ENCODE assay signal across 14 cellular contexts in the genomic region with DNA sequence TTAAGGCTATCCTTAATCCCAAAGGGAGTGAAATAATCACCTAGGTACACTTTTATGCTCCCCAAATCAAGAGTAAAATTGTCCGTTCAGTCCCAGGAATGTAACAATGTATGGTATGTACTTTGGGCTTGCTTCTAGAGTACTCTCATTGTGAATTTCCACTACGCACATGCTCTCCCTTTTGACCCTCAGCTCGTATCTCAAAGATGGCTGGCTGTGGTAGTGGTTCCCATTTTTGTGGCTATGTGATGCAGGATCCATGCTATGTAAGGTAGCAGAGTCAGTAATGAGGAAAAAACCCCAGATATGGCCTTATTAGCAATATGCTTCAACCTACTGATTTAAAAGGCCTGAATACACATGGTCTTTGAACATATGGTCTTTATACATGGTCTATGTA.
"Had no signal": no experiment of that assay in that cellular context is flagged by ENCODE, and none has a peak within 500 bp of the region (broad histone marks: within the 10 kb centered on the region; RNA-seq: fewer than 3 reads in every experiment).

No MANE protein-coding gene starts in this region.

- H3K27me3 Mint-ChIP-seq: activated CD4-positive, alpha-beta T cell treated with anti-CD3 and anti-CD28 coated beads for 36 hours; activated naive CD8-positive, alpha-beta T cell; brain; natural killer cell treated with Interleukin-12 subunit alpha and Interleukin-12 subunit beta and Interleukin-15 and Interleukin-18, amount 100 ng/mL, for 72 hours; stimulated activated naive CD8-positive, alpha-beta T cell treated with anti-CD3 and anti-CD28 coated beads, Interleukin-15, amount 100 ng/mL, for 72 hours had no signal

- H3K9me3 ChIP-seq: neutrophil had no signal

- ATAC-seq: activated CD4-positive, alpha-beta T cell treated with anti-CD3 and anti-CD28 coated beads for 36 hours; natural killer cell treated with Interleukin-12 subunit alpha and Interleukin-12 subunit beta and Interleukin-15 and Interleukin-18, amount 100 ng/mL, for 72 hours; stimulated activated naive CD8-positive, alpha-beta T cell treated with anti-CD3 and anti-CD28 coated beads, Interleukin-15, amount 100 ng/mL, for 72 hours had no signal

- H3K4me3 ChIP-seq: lung, smooth muscle cell had no signal

- H3K27me3 ChIP-seq: neutrophil had no signal

- H3K4me1 Mint-ChIP-seq: activated CD4-positive, alpha-beta T cell treated with anti-CD3 and anti-CD28 coated beads for 36 hours; brain; stimulated activated naive CD8-positive, alpha-beta T cell treated with anti-CD3 and anti-CD28 coated beads, Interleukin-15, amount 100 ng/mL, for 72 hours had no signal

- DNase-seq: activated CD4-positive, alpha-beta T cell treated with anti-CD3 and anti-CD28 coated beads for 36 hours; activated CD4-positive, alpha-beta T cell treated with anti-CD3 and anti-CD28 coated beads, Interleukin-2, amount 50 U/mL, for 48 hours; activated T-cell treated with anti-CD3 and anti-CD28 coated beads for 4 hours; central memory CD4-positive, alpha-beta T cell; stimulated activated CD4-positive, alpha-beta T cell treated with anti-CD3 and anti-CD28 coated beads, Interleukin-4, amount 100 ng/mL, for 1 hour; stimulated activated naive CD8-positive, alpha-beta T cell treated with anti-CD3 and anti-CD28 coated beads, Interleukin-15, amount 100 ng/mL, for 72 hours had no signal

- H3K36me3 Mint-ChIP-seq: activated naive CD8-positive, alpha-beta T cell; natural killer cell treated with Interleukin-12 subunit alpha and Interleukin-12 subunit beta and Interleukin-15 and Interleukin-18, amount 100 ng/mL, for 72 hours had no signal

- H3K9me3 Mint-ChIP-seq: brain; natural killer cell treated with Interleukin-12 subunit alpha and Interleukin-12 subunit beta and Interleukin-15 and Interleukin-18, amount 100 ng/mL, for 72 hours; stimulated activated naive CD8-positive, alpha-beta T cell treated with anti-CD3 and anti-CD28 coated beads, Interleukin-15, amount 100 ng/mL, for 72 hours; T-helper 2 cell treated with Interferon-gamma antibody and Interleukin-4, amounts not matched to agents 5 μg/mL and 100 μg/mL, for 36 hours had no signal

- H3K27ac Mint-ChIP-seq: activated CD4-positive, alpha-beta T cell treated with anti-CD3 and anti-CD28 coated beads for 36 hours; activated naive CD8-positive, alpha-beta T cell; brain; natural killer cell treated with Interleukin-12 subunit alpha and Interleukin-12 subunit beta and Interleukin-15 and Interleukin-18, amount 100 ng/mL, for 72 hours; stimulated activated naive CD8-positive, alpha-beta T cell treated with anti-CD3 and anti-CD28 coated beads, Interleukin-15, amount 100 ng/mL, for 72 hours; T-helper 2 cell treated with Interferon-gamma antibody and Interleukin-4, amounts not matched to agents 5 μg/mL and 100 μg/mL, for 36 hours had no signal

- H3K36me3 ChIP-seq: neutrophil had no signal

- H3K4me3 Mint-ChIP-seq: activated CD4-positive, alpha-beta T cell treated with anti-CD3 and anti-CD28 coated beads for 36 hours; activated naive CD8-positive, alpha-beta T cell; brain; natural killer cell treated with Interleukin-12 subunit alpha and Interleukin-12 subunit beta and Interleukin-15 and Interleukin-18, amount 100 ng/mL, for 72 hours; stimulated activated naive CD8-positive, alpha-beta T cell treated with anti-CD3 and anti-CD28 coated beads, Interleukin-15, amount 100 ng/mL, for 72 hours; T-helper 2 cell treated with Interferon-gamma antibody and Interleukin-4, amounts not matched to agents 5 μg/mL and 100 μg/mL, for 36 hours had no signal

- H3K27ac ChIP-seq: neutrophil, parathyroid adenoma had no signal

- H3K4me1 ChIP-seq: parathyroid adenoma had no signal
